ENCODE assay signal across 15 cellular contexts in the genomic region with DNA sequence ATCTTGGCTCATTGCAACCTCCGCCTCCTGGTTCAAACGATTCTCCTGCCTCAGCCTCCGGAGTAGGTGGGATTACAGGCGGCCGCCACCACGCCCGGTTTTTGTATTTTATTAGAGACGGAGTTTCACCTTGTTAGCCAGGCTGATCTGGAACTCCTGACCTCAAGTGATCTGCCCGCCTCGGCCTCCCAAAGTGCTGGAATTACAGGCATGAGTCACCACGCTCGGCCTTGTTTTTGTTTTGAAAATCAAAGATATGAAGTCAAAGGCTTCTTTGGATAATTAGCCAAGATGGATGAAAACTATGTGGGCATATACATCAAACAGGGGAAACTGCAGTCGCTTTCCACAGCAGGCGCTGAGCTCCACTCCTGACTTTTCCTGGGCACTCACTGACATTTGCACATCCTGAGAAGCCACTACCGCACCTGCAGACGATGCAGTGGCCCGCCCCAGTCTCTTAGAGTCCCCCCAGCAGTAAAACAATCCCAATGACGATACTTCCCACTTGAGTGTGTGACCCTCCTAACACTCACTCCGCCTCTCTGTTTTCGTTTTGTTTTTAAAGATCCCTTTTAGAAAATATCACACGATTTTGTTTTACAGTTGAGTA. TPM values are rescaled to one million over a fixed set of nuclear protein-coding genes. Genes with fewer than 3 reads are reported as not detected.
A peak's percentile ranks its signal among the peaks of the same experiment; 100 is the strongest.
DNase-seq lines count a peak whose midpoint lies in the region; ATAC-seq and TF ChIP-seq lines count a peak whose summit lies in the region.
"Had no signal": no experiment of that assay in that cellular context is flagged by ENCODE, and none has a peak within 500 bp of the region (broad histone marks: within the 10 kb centered on the region; RNA-seq: fewer than 3 reads in every experiment).

No MANE protein-coding gene starts in this region.

- peak; percentile 49 for DNase-seq in ELF-1 (ENCODE audit: low read depth, low spot score)
- DNase-seq in M059J (ENCODE audit: low read depth), result peak; percentile 3
- DNase-seq in amniotic epithelial cell (ENCODE audit: low read depth), result peak; percentile 55
- no peak for DNase-seq in mesenchymal stem cell
- no peak for DNase-seq in PC-3
- DNase-seq in natural killer cell, result no peak
- DNase-seq in A673 (ENCODE audit: low spot score), result no peak
- DNase-seq in AG20443 (ENCODE audit: low spot score), result no peak
- DNase-seq: Calu3; CD4-positive, CD25-positive, alpha-beta regulatory T cell; DMS 273 treated with DMSO at 0.1 percent for 48 hours; GOT3; HCEC 1CT had no signal

- H3K36me3 Mint-ChIP-seq in natural killer cell, result no peaks in the 10 kb centered on the region
- H3K36me3 Mint-ChIP-seq: CD4-positive, CD25-positive, alpha-beta regulatory T cell had no signal

- peak overlapping the region in 1 of 2 experiments; percentile 16 for H3K18ac ChIP-seq in mesenchymal stem cell (ENCODE audit: low read depth in 1 of 2, low read length in 2 of 2)

- no peaks in the 10 kb centered on the region for H3K79me1 ChIP-seq in mesenchymal stem cell (replicated peaks; ENCODE audit: low read length, poor library complexity, severe bottlenecking)

- no peaks in the 10 kb centered on the region for H3F3A ChIP-seq in PC-3 (ENCODE audit: low read length, unreplicated experiment)

- BruUV-seq in PC-3 (replicated peaks; lab: Mats Ljungman, UMichigan), result no TSS peak
- BruUV-seq in A673 (replicated peaks; lab: Mats Ljungman, UMichigan), result no TSS peak

- no peaks in the 10 kb centered on the region for H3K36me3 ChIP-seq in mesenchymal stem cell (ENCODE audit: control insufficient read depth in 1 of 2, insufficient read depth in 2 of 2, low read depth in 1 of 2, low read length in 2 of 2)
- no peaks in the 10 kb centered on the region for H3K36me3 ChIP-seq in PC-3 (ENCODE audit: low read depth, low read length)
- no peaks in the 10 kb centered on the region for H3K36me3 ChIP-seq in A673 (ENCODE audit: insufficient read depth, low read length, poor library complexity, severe bottlenecking)
- H3K36me3 ChIP-seq: BLaER1 treated with 17β-estradiol and CSF1 and Interleukin-3, amounts not matched to agents 10 nM and 100 nM had no signal

- H2BK12ac ChIP-seq in mesenchymal stem cell (ENCODE audit: low read length in 2 of 2), result no peak overlapping the region

- H3K4me3 Mint-ChIP-seq in natural killer cell, result no peak overlapping the region
- H3K4me3 Mint-ChIP-seq: CD4-positive, CD25-positive, alpha-beta regulatory T cell had no signal

- H3K4me1 ChIP-seq in mesenchymal stem cell (ENCODE audit: control insufficient read depth, insufficient read depth, low read depth, low read length), result peaks cover 4% of the 10 kb centered on the region
- H3K4me1 ChIP-seq in PC-3 (ENCODE audit: insufficient read depth, low read length), result peaks cover 8% of the 10 kb centered on the region
- no peaks in the 10 kb centered on the region for H3K4me1 ChIP-seq in A673 (ENCODE audit: insufficient read depth, low read length, poor library complexity, severe bottlenecking)
- H3K4me1 ChIP-seq: BLaER1 treated with 17β-estradiol and CSF1 and Interleukin-3, amounts not matched to agents 10 nM and 100 nM had no signal

- no peak overlapping the region for H2BK120ac ChIP-seq in mesenchymal stem cell (ENCODE audit: low read depth, low read length)

- POLR2A ChIA-PET in PC-3 (lab: Charles Lee; ENCODE audit: unreplicated experiment), result no interaction called here
- POLR2A ChIA-PET in A673 (lab: Charles Lee; ENCODE audit: low non-redundant PET), result no interaction called here

- H3K27ac ChIP-seq in mesenchymal stem cell (ENCODE audit: low read length, poor library complexity, severe bottlenecking), result no peak overlapping the region
- H3K27ac ChIP-seq in PC-3 (ENCODE audit: low read length), result no peak overlapping the region
- H3K27ac ChIP-seq in A673 (ENCODE audit: low read depth, low read length, poor library complexity, severe bottlenecking), result no peak overlapping the region
- H3K27ac ChIP-seq: BLaER1 treated with 17β-estradiol and CSF1 and Interleukin-3, amounts not matched to agents 10 nM and 100 nM had no signal

- peak overlapping the region; percentile 41 for H2BK15ac ChIP-seq in mesenchymal stem cell (ENCODE audit: low read depth, poor library complexity, severe bottlenecking)

- H3K9me3 Mint-ChIP-seq in natural killer cell, result peaks cover 3 to 5% of the 10 kb centered on the region in 2 donors

- H3K9me2 ChIP-seq in PC-3 (replicated peaks; ENCODE audit: low read length), result no peaks in the 10 kb centered on the region

- no peak for ATAC-seq in PC-3
- no peak for ATAC-seq in natural killer cell
- ATAC-seq: HepG2 had no signal

- TF ChIP-seq CTCF in PC-3 (conservative IDR thresholded peaks at IDR 0.05; ENCODE audit: low read depth, low read length), result no peak
- no peak for TF ChIP-seq CTCF in natural killer cell (IDR thresholded peaks at IDR 0.05)
- TF ChIP-seq CTCF in A673 (conservative IDR thresholded peaks at IDR 0.05; ENCODE audit: low read depth, low read length), result no peak

- no peak overlapping the region for H4K8ac ChIP-seq in mesenchymal stem cell (ENCODE audit: low read length)

- H2AFZ ChIP-seq in mesenchymal stem cell (ENCODE audit: low read depth, low read length) (no peak overlapping the region), PC-3 (ENCODE audit: low read length) (no peak overlapping the region)

- H3K79me2 ChIP-seq in PC-3 (ENCODE audit: low read length), result no peaks in the 10 kb centered on the region

- H2BK5ac ChIP-seq in mesenchymal stem cell (ENCODE audit: low read depth, low read length, poor library complexity, severe bottlenecking), result no peak overlapping the region

- intact Hi-C loops in PC-3 (cut with micrococcal nuclease) (loop anchor here (5.0 kb wide), 1 partner anchor 42 kb away; a partner anchor contains a TSS), natural killer cell (cut with micrococcal nuclease) (no loop called here), A673 (cut with micrococcal nuclease; ENCODE audit: unreplicated experiment) (no loop called here)

- no peaks in the 10 kb centered on the region for H3K9me3 ChIP-seq in mesenchymal stem cell (ENCODE audit: control insufficient read depth, low read length)
- no peaks in the 10 kb centered on the region for H3K9me3 ChIP-seq in PC-3 (ENCODE audit: low read length)
- no peaks in the 10 kb centered on the region for H3K9me3 ChIP-seq in A673 (ENCODE audit: low read depth, low read length, poor library complexity, severe bottlenecking)
- H3K9me3 ChIP-seq: BLaER1 treated with 17β-estradiol and CSF1 and Interleukin-3, amounts not matched to agents 10 nM and 100 nM had no signal

- H4K91ac ChIP-seq in mesenchymal stem cell (ENCODE audit: low read length), result no peak overlapping the region

- no peak overlapping the region for H3K23ac ChIP-seq in mesenchymal stem cell (ENCODE audit: low read length in 2 of 2)

- H3K4ac ChIP-seq in mesenchymal stem cell (ENCODE audit: low read depth in 1 of 2, low read length in 2 of 2), result no peak overlapping the region

- H3K27ac Mint-ChIP-seq in natural killer cell, result no peak overlapping the region
- H3K27ac Mint-ChIP-seq: CD4-positive, CD25-positive, alpha-beta regulatory T cell had no signal

- no peak overlapping the region for H3K14ac ChIP-seq in mesenchymal stem cell (ENCODE audit: low read length in 2 of 2)

- CTCF ChIA-PET in PC-3 (lab: Charles Lee) (no interaction called here), A673 (lab: Charles Lee) (no interaction called here)

- H3K27me3 ChIP-seq in mesenchymal stem cell (ENCODE audit: control insufficient read depth in 1 of 2, insufficient read depth in 1 of 2, low read length in 2 of 2), result no peaks in the 10 kb centered on the region
- no peaks in the 10 kb centered on the region for H3K27me3 ChIP-seq in PC-3 (ENCODE audit: low read length)
- H3K27me3 ChIP-seq in A673 (replicated peaks; ENCODE audit: insufficient read depth, low read depth, low read length, poor library complexity), result no peaks in the 10 kb centered on the region
- H3K27me3 ChIP-seq: BLaER1 treated with 17β-estradiol and CSF1 and Interleukin-3, amounts not matched to agents 10 nM and 100 nM had no signal

- H3K9ac ChIP-seq in mesenchymal stem cell (ENCODE audit: low read length) (no peak overlapping the region), PC-3 (ENCODE audit: low read length) (no peak overlapping the region)
- H3K9ac ChIP-seq: BLaER1 treated with 17β-estradiol and CSF1 and Interleukin-3, amounts not matched to agents 10 nM and 100 nM had no signal

- no peaks in the 10 kb centered on the region for H3K27me3 Mint-ChIP-seq in natural killer cell (ENCODE audit: low read depth in 2 of 2)
- H3K27me3 Mint-ChIP-seq: CD4-positive, CD25-positive, alpha-beta regulatory T cell had no signal

- H3K4me2 ChIP-seq in mesenchymal stem cell (ENCODE audit: low read length, poor library complexity, severe bottlenecking) (no peak overlapping the region), PC-3 (ENCODE audit: low read length) (no peak overlapping the region)
- H3K4me2 ChIP-seq: BLaER1 treated with 17β-estradiol and CSF1 and Interleukin-3, amounts not matched to agents 10 nM and 100 nM had no signal

- WGBS in mesenchymal stem cell, result 74% methylated on average over 20 of the region's 21 CpGs

- no peaks in the 10 kb centered on the region for H4K20me1 ChIP-seq in PC-3 (ENCODE audit: low read length)
- H4K20me1 ChIP-seq: BLaER1 treated with 17β-estradiol and CSF1 and Interleukin-3, amounts not matched to agents 10 nM and 100 nM had no signal

- no peaks in the 10 kb centered on the region for H3K4me1 Mint-ChIP-seq in natural killer cell
- H3K4me1 Mint-ChIP-seq: CD4-positive, CD25-positive, alpha-beta regulatory T cell had no signal

- H2AK5ac ChIP-seq in mesenchymal stem cell (ENCODE audit: low read length, severe bottlenecking), result no peak overlapping the region

- no peak overlapping the region for H3K4me3 ChIP-seq in mesenchymal stem cell (ENCODE audit: insufficient read depth in 1 of 2, low read depth in 1 of 2, low read length in 2 of 2)
- no peak overlapping the region for H3K4me3 ChIP-seq in PC-3 (ENCODE audit: low read length)
- no peak overlapping the region for H3K4me3 ChIP-seq in A673 (ENCODE audit: low read depth, low read length, poor library complexity, severe bottlenecking)
- H3K4me3 ChIP-seq: BLaER1 treated with 17β-estradiol and CSF1 and Interleukin-3, amounts not matched to agents 10 nM and 100 nM had no signal

RNA-seq across cellular contexts. Expression of a gene that starts 44.1 kb away (rescaled TPM):
- 39.2 and 54.5 TPM in 2 replicates for total RNA-seq in M059J (2014; rRNA removed; shearing (Covaris generic))
- 475 TPM for polyA plus RNA-seq in mesenchymal stem cell (2013, experiment 1 of 2)
- polyA plus RNA-seq in mesenchymal stem cell (2013, experiment 2 of 2), result 492 TPM
- total RNA-seq in PC-3 (2014; rRNA removed), result 14.0 and 15.2 TPM in 2 replicates
- total RNA-seq in natural killer cell, result not detected
- total RNA-seq in A673 (2021), result 98.5 and 120 TPM in 2 replicates
- total RNA-seq: CD4-positive, CD25-positive, alpha-beta regulatory T cell; HepG2 had no signal
- polyA plus RNA-seq: CD4-positive, CD25-positive, alpha-beta regulatory T cell; HepG2 had no signal

Comparison
In these comparisons a context has a peak if more than half of its experiments do, and no peak if none do; other contexts are left out.
1. DNase-seq: peak in ELF-1 (single experiment), M059J (single experiment) and amniotic epithelial cell (single experiment); none in mesenchymal stem cell (single experiment), PC-3 (single experiment), natural killer cell (single experiment), A673 (single experiment) and AG20443 (single experiment).
2. RNA of a gene that starts 44.1 kb away (total RNA-seq): 98.5 to 120 TPM in A673, 39.2 to 54.5 TPM in M059J and 14.0 to 15.2 TPM in PC-3; not detected in natural killer cell; every median in the first group is over 10 times any median in the second.